In the genomic region with DNA sequence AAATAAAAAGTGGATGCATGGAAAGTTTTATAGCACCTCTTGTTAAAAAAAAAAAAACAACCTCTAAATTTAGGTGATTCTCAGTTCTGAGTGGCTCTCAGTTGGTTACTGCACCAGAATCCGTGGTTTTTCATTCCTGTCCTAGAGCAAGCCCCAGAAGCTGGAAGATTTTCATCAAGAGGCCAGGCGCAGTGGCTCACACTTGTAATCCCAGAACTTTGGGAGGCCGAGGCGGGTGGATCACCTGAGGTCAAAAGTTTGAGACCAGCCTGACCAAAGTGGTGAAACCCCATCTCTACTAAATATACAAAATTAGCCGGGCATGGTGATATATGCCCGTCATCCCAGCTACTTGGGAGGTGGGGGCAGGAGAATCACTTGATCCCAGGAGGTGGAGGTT, we compare ENCODE assay signal across 27 cellular contexts.
"Had no signal": no experiment of that assay in that cellular context is flagged by ENCODE, and none has a peak within 500 bp of the region (broad histone marks: within the 10 kb centered on the region; RNA-seq: fewer than 3 reads in every experiment).

No MANE protein-coding gene starts in this region.

- H3K36me3 ChIP-seq: neural progenitor cell, pancreas, right lobe of liver, spleen, suprapubic skin, tibial nerve, upper lobe of right lung, uterus had no signal

- DNase-seq: naive thymus-derived CD4-positive, alpha-beta T cell; pancreas; psoas muscle; right cardiac atrium; right lobe of liver; spleen; stimulated activated CD4-positive, alpha-beta T cell treated with anti-CD3 and anti-CD28 coated beads, Interleukin-12 subunit alpha, Interleukin-12 subunit beta, amount 100 ng/mL, for 4 hours; stimulated activated CD4-positive, alpha-beta T cell treated with anti-CD3 and anti-CD28 coated beads, Interleukin-1b, Interleukin-23, amount 100 ng/mL, for 48 hours; stimulated activated CD4-positive, alpha-beta T cell treated with anti-CD3 and anti-CD28 coated beads, Interleukin-4, amount 100 ng/mL, for 1 hour; stimulated activated CD4-positive, alpha-beta T cell treated with anti-CD3 and anti-CD28 coated beads, Interleukin-4, amount 100 ng/mL, for 4 hours; stimulated activated CD8-positive, alpha-beta memory T cell treated with anti-CD3 and anti-CD28 coated beads, Interleukin-4, amount 100 ng/mL, for 48 hours; stimulated activated naive CD4-positive, alpha-beta T cell; stimulated activated naive CD8-positive, alpha-beta T cell treated with anti-CD3 and anti-CD28 coated beads, Interleukin-15, amount 100 ng/mL, for 72 hours; stimulated activated naive CD8-positive, alpha-beta T cell treated with anti-CD3 and anti-CD28 coated beads, Interleukin-15, Interleukin-2, amounts not matched to agents 100 U/mL and 50 U/mL, for 24 hours; substantia nigra; testis; upper lobe of right lung; uterus had no signal

- H3K27me3 ChIP-seq: pancreas, right lobe of liver, testis, tibial nerve, uterus had no signal

- ATAC-seq: naive thymus-derived CD4-positive, alpha-beta T cell; pancreas; psoas muscle; right cardiac atrium; right lobe of liver; stimulated activated memory B cell treated with anti-CD40 and anti-IgM and Interleukin-4, amounts not matched to agents 10 μg/mL and 1 μg/mL and 100 μg/mL, for 72 hours; stimulated activated naive CD8-positive, alpha-beta T cell treated with anti-CD3 and anti-CD28 coated beads, Interleukin-15, amount 100 ng/mL, for 72 hours; stimulated activated naive CD8-positive, alpha-beta T cell treated with anti-CD3 and anti-CD28 coated beads, Interleukin-15, Interleukin-2, amounts not matched to agents 100 U/mL and 50 U/mL, for 24 hours; upper lobe of right lung had no signal

- H3K4me1 ChIP-seq: neural progenitor cell, pancreas, psoas muscle, right lobe of liver, testis, tibial nerve, upper lobe of right lung, uterus had no signal

- H3K27ac Mint-ChIP-seq: naive thymus-derived CD4-positive, alpha-beta T cell; nephron; neural progenitor cell; progenitor cell of endocrine pancreas; stimulated activated memory B cell treated with anti-CD40 and anti-IgM and Interleukin-4, amounts not matched to agents 10 μg/mL and 1 μg/mL and 100 μg/mL, for 72 hours; stimulated activated naive CD8-positive, alpha-beta T cell treated with anti-CD3 and anti-CD28 coated beads, Interleukin-15, amount 100 ng/mL, for 72 hours; type B pancreatic cell had no signal

- H3K4me3 Mint-ChIP-seq: naive thymus-derived CD4-positive, alpha-beta T cell; nephron; neural progenitor cell; stimulated activated memory B cell treated with anti-CD40 and anti-IgM and Interleukin-4, amounts not matched to agents 10 μg/mL and 1 μg/mL and 100 μg/mL, for 72 hours; stimulated activated naive CD8-positive, alpha-beta T cell treated with anti-CD3 and anti-CD28 coated beads, Interleukin-15, amount 100 ng/mL, for 72 hours; type B pancreatic cell had no signal

- H3K36me3 Mint-ChIP-seq: neural progenitor cell, type B pancreatic cell had no signal

- H3K27ac ChIP-seq: neural progenitor cell, pancreas, psoas muscle, right lobe of liver, skin epidermis, spleen, suprapubic skin, testis, tibial nerve, upper lobe of right lung, uterus had no signal

- H3K4me1 Mint-ChIP-seq: naive thymus-derived CD4-positive, alpha-beta T cell; nephron; stimulated activated naive CD8-positive, alpha-beta T cell treated with anti-CD3 and anti-CD28 coated beads, Interleukin-15, amount 100 ng/mL, for 72 hours had no signal

- H3K9me3 ChIP-seq: pancreas, psoas muscle, right lobe of liver, suprapubic skin, testis, upper lobe of right lung, uterus had no signal

- H3K9me3 Mint-ChIP-seq: stimulated activated naive CD8-positive, alpha-beta T cell treated with anti-CD3 and anti-CD28 coated beads, Interleukin-15, amount 100 ng/mL, for 72 hours; type B pancreatic cell had no signal

- H3K4me3 ChIP-seq: neural progenitor cell, pancreas, psoas muscle, right lobe of liver, skin epidermis, smooth muscle cell, spleen, suprapubic skin, testis, tibial nerve, upper lobe of right lung, uterus had no signal
